In genomic region chr6:27795697-27796494, GRCh38 we compare ENCODE assay signal across 1 cellular context.
TF ChIP-seq lines count a peak whose summit lies in the region.

No MANE protein-coding gene starts in this region.

TF ChIP-seq in HepG2, 621 proteins besides CTCF, POLR2A, EP300 and RAD21 (continued from another document and continues in another):
- no peak for TF ChIP-seq SKIL (CRISPR knock-in tag; IDR thresholded peaks at IDR 0.05; ENCODE audit: borderline replicate concordance)
- TF ChIP-seq TGIF2 (CRISPR knock-in tag; IDR thresholded peaks at IDR 0.05): no peak
- peak; percentile 59; the same call in 1 of the 2 replicates for TF ChIP-seq ZFP1 (CRISPR knock-in tag; IDR thresholded peaks at IDR 0.05)
- no peak for TF ChIP-seq ELF4 (CRISPR knock-in tag; IDR thresholded peaks at IDR 0.05; ENCODE audit: borderline replicate concordance)
- TF ChIP-seq MTA3 (CRISPR knock-in tag; IDR thresholded peaks at IDR 0.05): no peak
- peak; percentile 85; the same call in 1 of the 2 replicates for TF ChIP-seq CHD4 (IDR thresholded peaks at IDR 0.05; ENCODE audit: borderline replicate concordance, low read length)
- peak; percentile 53; the same call in 1 of the 2 replicates for TF ChIP-seq SRF (IDR thresholded peaks at IDR 0.05; ENCODE audit: low read depth, low read length)
- TF ChIP-seq ISL2 (CRISPR knock-in tag; IDR thresholded peaks at IDR 0.05): peak; percentile 72
- TF ChIP-seq ARHGAP35 (CRISPR knock-in tag; IDR thresholded peaks at IDR 0.05; ENCODE audit: borderline replicate concordance): no peak
- TF ChIP-seq CBX2 (IDR thresholded peaks at IDR 0.05; ENCODE audit: low read depth, low read length): no peak
- 0 out of 2 replicates have a peak, but pooled peaks have one; percentile 42 for TF ChIP-seq CBX2 (CRISPR knock-in tag; IDR thresholded peaks at IDR 0.05; ENCODE audit: low read depth)
- TF ChIP-seq ZNF766 (CRISPR knock-in tag; IDR thresholded peaks at IDR 0.05; ENCODE audit: borderline replicate concordance): 0 out of 2 replicates have a peak, but pooled peaks have one; percentile 24
- TF ChIP-seq CSRNP2 (CRISPR knock-in tag; conservative IDR thresholded peaks at IDR 0.05; ENCODE audit: low read depth): no peak
- TF ChIP-seq ZNF124 (CRISPR knock-in tag; IDR thresholded peaks at IDR 0.05): peak; percentile 81; the same call in 1 of the 2 replicates
- TF ChIP-seq TEAD3 (CRISPR knock-in tag; optimal IDR thresholded peaks at IDR 0.05; ENCODE audit: borderline replicate concordance): peak; percentile 26
- no peak for TF ChIP-seq BHLHE40 (IDR thresholded peaks at IDR 0.05; ENCODE audit: low read length)
- TF ChIP-seq ZNF577 (CRISPR knock-in tag; IDR thresholded peaks at IDR 0.05; ENCODE audit: borderline replicate concordance, low read depth): 0 out of 2 replicates have a peak, but pooled peaks have one; percentile 55
- no peak for TF ChIP-seq ZNF724P (CRISPR knock-in tag; IDR thresholded peaks at IDR 0.05; ENCODE audit: borderline replicate concordance)
- TF ChIP-seq ARNT2 (CRISPR knock-in tag; IDR thresholded peaks at IDR 0.05; ENCODE audit: low read depth): peak; percentile 66; the same call in 1 of the 2 replicates
- no peak for TF ChIP-seq NFKBIZ (CRISPR knock-in tag; IDR thresholded peaks at IDR 0.05)
- no peak for TF ChIP-seq ZSCAN30 (CRISPR knock-in tag; IDR thresholded peaks at IDR 0.05)
- no peak for TF ChIP-seq AKAP8 (CRISPR knock-in tag; IDR thresholded peaks at IDR 0.05)
- TF ChIP-seq GMEB2 (CRISPR knock-in tag; IDR thresholded peaks at IDR 0.05; ENCODE audit: low read depth): no peak
- TF ChIP-seq GLI4 (CRISPR knock-in tag; IDR thresholded peaks at IDR 0.05; ENCODE audit: borderline replicate concordance): no peak
- TF ChIP-seq SMARCC2 (IDR thresholded peaks at IDR 0.05): no peak
- no peak for TF ChIP-seq KAT2B (IDR thresholded peaks at IDR 0.05; ENCODE audit: borderline replicate concordance, low read depth, low read length)
- peak; percentile 56; the same call in 1 of the 2 replicates for TF ChIP-seq POGK (CRISPR knock-in tag; conservative IDR thresholded peaks at IDR 0.05)
- no peak for TF ChIP-seq KLF9 (CRISPR knock-in tag; IDR thresholded peaks at IDR 0.05; ENCODE audit: low read depth)
- peak; percentile 91 for TF ChIP-seq SMAD3 (CRISPR knock-in tag; IDR thresholded peaks at IDR 0.05)
- TF ChIP-seq ATF2 (CRISPR knock-in tag; IDR thresholded peaks at IDR 0.05): peak; percentile 51; the same call in 1 of the 2 replicates
- TF ChIP-seq PREB (CRISPR knock-in tag; IDR thresholded peaks at IDR 0.05): no peak
- TF ChIP-seq DRAP1 (CRISPR knock-in tag; IDR thresholded peaks at IDR 0.05): peak; percentile 71
- 0 out of 2 replicates have a peak, but pooled peaks have one; percentile 24 for TF ChIP-seq MEF2D (CRISPR knock-in tag; IDR thresholded peaks at IDR 0.05)
- TF ChIP-seq HMGXB4 (CRISPR knock-in tag; IDR thresholded peaks at IDR 0.05; ENCODE audit: borderline replicate concordance in 1 of 2, low read depth in 1 of 2): peak; percentile 96 to 100
- 0 out of 2 replicates have a peak, but pooled peaks have one; percentile 1 for TF ChIP-seq ZNF7 (CRISPR knock-in tag; IDR thresholded peaks at IDR 0.05)
- TF ChIP-seq ZNF792 (CRISPR knock-in tag; IDR thresholded peaks at IDR 0.05): peak; percentile 95
- no peak for TF ChIP-seq FUBP1 (CRISPR knock-in tag; IDR thresholded peaks at IDR 0.05; ENCODE audit: borderline replicate concordance)
- TF ChIP-seq ZNF782 (CRISPR knock-in tag; IDR thresholded peaks at IDR 0.05; ENCODE audit: borderline replicate concordance): no peak
- TF ChIP-seq AKNA (CRISPR knock-in tag; IDR thresholded peaks at IDR 0.05; ENCODE audit: borderline replicate concordance): no peak
- TF ChIP-seq ZNF230 (CRISPR knock-in tag; IDR thresholded peaks at IDR 0.05): no peak
